10 cellular contexts compared by ENCODE assay signal in the genomic region with DNA sequence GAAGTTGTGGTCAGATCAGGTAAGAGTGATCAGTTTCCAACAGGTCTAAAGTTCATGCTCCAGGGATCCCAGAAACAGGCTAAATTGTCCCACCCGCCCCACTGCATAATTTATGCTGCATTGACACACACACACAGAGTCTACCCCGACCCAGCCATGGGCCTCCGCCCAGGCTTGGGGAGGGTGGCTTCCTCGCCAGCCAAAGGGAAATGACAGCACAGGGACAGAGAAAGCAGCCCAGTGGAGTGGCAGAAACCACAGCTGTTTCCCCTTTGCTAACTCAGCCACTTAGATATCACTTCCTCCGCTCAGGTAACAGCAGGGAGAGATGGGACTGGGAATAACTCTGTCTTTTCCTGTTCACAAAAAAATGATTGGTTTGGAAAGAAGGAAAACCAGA. TPM values are rescaled to one million over a fixed set of nuclear protein-coding genes. Genes with fewer than 3 reads are reported as not detected.
DNase-seq lines count a peak whose midpoint lies in the region; FAIRE-seq and TF ChIP-seq lines count a peak whose summit lies in the region.
"Had no signal": no experiment of that assay in that cellular context is flagged by ENCODE, and none has a peak within 500 bp of the region (broad histone marks: within the 10 kb centered on the region; RNA-seq: fewer than 3 reads in every experiment).

No MANE protein-coding gene starts in this region.

- H3K27me3 ChIP-seq in A673 (replicated peaks; ENCODE audit: insufficient read depth, low read depth, low read length, poor library complexity), result no peaks in the 10 kb centered on the region
- H3K27me3 ChIP-seq in stomach, result no peaks in the 10 kb centered on the region
- H3K27me3 ChIP-seq: cardiac muscle cell had no signal

- TF ChIP-seq EP300 in stomach (IDR thresholded peaks at IDR 0.05), result no peak

- H3K4me1 Mint-ChIP-seq in Calu3 (ENCODE audit: low read depth, unreplicated experiment), result no peaks in the 10 kb centered on the region

- peaks cover 53% of the 10 kb centered on the region for H3K27me3 Mint-ChIP-seq in Calu3 (ENCODE audit: unreplicated experiment)

- peaks cover 6% of the 10 kb centered on the region for H3K36me3 ChIP-seq in A673 (ENCODE audit: insufficient read depth, low read length, poor library complexity, severe bottlenecking)
- H3K36me3 ChIP-seq in HEK293 (ENCODE audit: control insufficient read depth in 2 of 2, insufficient read depth in 1 of 2, low read length in 2 of 2), result no peaks in the 10 kb centered on the region
- H3K36me3 ChIP-seq in stomach, result no peaks in the 10 kb centered on the region
- H3K36me3 ChIP-seq: cardiac muscle cell, neutrophil had no signal

- no peaks in the 10 kb centered on the region for H3K9me3 ChIP-seq in A673 (ENCODE audit: low read depth, low read length, poor library complexity, severe bottlenecking)
- no peaks in the 10 kb centered on the region for H3K9me3 ChIP-seq in HEK293 (ENCODE audit: control insufficient read depth, insufficient read depth, low read depth, low read length)
- no peaks in the 10 kb centered on the region for H3K9me3 ChIP-seq in stomach
- H3K9me3 ChIP-seq: neutrophil had no signal

- 49 to 77% (median 65%) methylated on average over 5 of the region's 5 CpGs for WGBS in stomach, 5 donors

- no peak overlapping the region for H3K4me3 Mint-ChIP-seq in Calu3 (ENCODE audit: low read depth, unreplicated experiment)

- intact Hi-C loops in A673 (cut with micrococcal nuclease; ENCODE audit: unreplicated experiment) (no loop called here), Calu3 (cut with micrococcal nuclease; ENCODE audit: unreplicated experiment) (no loop called here), stomach (cut with DNase I; ENCODE audit: low total_unique reads) (no loop called here)

- TF ChIP-seq POLR2A in stomach (IDR thresholded peaks at IDR 0.05) (no peak), H54 (IDR thresholded peaks at IDR 0.05; ENCODE audit: low read depth, low read length) (no peak)

- no peak for DNase-seq in A673 (ENCODE audit: low spot score)
- peak; percentile 12 to 17 for DNase-seq in activated CD4-positive, alpha-beta T cell treated with anti-CD3 and anti-CD28 coated beads, Interleukin-2, amount 50 U/mL, for 4 hours
- no peak for DNase-seq in C1 segment of cervical spinal cord (lab: John Stamatoyannopoulos, UW)
- DNase-seq in Calu3, result no peak
- DNase-seq in stomach, result no peak
- DNase-seq in H54 (ENCODE audit: insufficient read length, low spot score), result no peak

- no peaks in the 10 kb centered on the region for H3K9me3 Mint-ChIP-seq in Calu3 (ENCODE audit: low read depth, unreplicated experiment)

- H3K27ac Mint-ChIP-seq in Calu3 (ENCODE audit: unreplicated experiment), result no peak overlapping the region

- peaks cover 43% of the 10 kb centered on the region for H3K4me1 ChIP-seq in A673 (ENCODE audit: insufficient read depth, low read length, poor library complexity, severe bottlenecking)
- H3K4me1 ChIP-seq in HEK293 (ENCODE audit: control insufficient read depth, insufficient read depth, low read length), result no peaks in the 10 kb centered on the region
- peaks cover 35 to 65% (median 47%) of the 10 kb centered on the region in 4 donors for H3K4me1 ChIP-seq in stomach

- BruUV-seq in A673 (replicated peaks; lab: Mats Ljungman, UMichigan) (no TSS peak), Calu3 (replicated peaks; lab: Mats Ljungman, UMichigan) (no TSS peak)

- peak; percentile 96 for FAIRE-seq in islet of Langerhans (lab: Jason Lieb, UNC)
- no peak for FAIRE-seq in H54 (lab: Jason Lieb, UNC)

- H3K27ac ChIP-seq in A673 (ENCODE audit: low read depth, low read length, poor library complexity, severe bottlenecking) (peak overlapping the region; percentile 52), HEK293 (ENCODE audit: extremely low read depth, low read depth, low read length) (no peak overlapping the region), stomach (no peak overlapping the region)
- H3K27ac ChIP-seq: cardiac muscle cell, neutrophil had no signal

- TF ChIP-seq CTCF in A673 (conservative IDR thresholded peaks at IDR 0.05; ENCODE audit: low read depth, low read length) (no peak), HEK293 (tag by site-specific recombination; IDR thresholded peaks at IDR 0.05) (no peak), Calu3 (IDR thresholded peaks at IDR 0.05; ENCODE audit: unreplicated experiment) (no peak), stomach (IDR thresholded peaks at IDR 0.05) (no peak)

- CTCF ChIA-PET in A673 (lab: Charles Lee) (no interaction called here), HEK293 (lab: Yijun Ruan, JAX) (interaction anchor here (0.7 to 2.0 kb wide), 3 partner anchors 18 to 159 kb away, joined by 3 to 8 read pairs (median 5); no protein-coding TSS in a partner anchor), Calu3 (lab: Charles Lee) (no interaction called here)

- peaks cover 5% of the 10 kb centered on the region for H3K36me3 Mint-ChIP-seq in Calu3 (ENCODE audit: insufficient read depth, unreplicated experiment)

- POLR2A ChIA-PET in A673 (lab: Charles Lee; ENCODE audit: low non-redundant PET), result no interaction called here
- POLR2A ChIA-PET in HEK293 (lab: Yijun Ruan, JAX), result no interaction called here

- H3K4me3 ChIP-seq in A673 (ENCODE audit: low read depth, low read length, poor library complexity, severe bottlenecking) (no peak overlapping the region), HEK293 (ENCODE audit: low read depth, low read length) (no peak overlapping the region), stomach (no peak overlapping the region)
- H3K4me3 ChIP-seq: cardiac muscle cell had no signal

TF ChIP-seq in HEK293, 187 proteins besides CTCF, POLR2A, EP300 and RAD21:
- TF ChIP-seq ZNF514 (tag by site-specific recombination; IDR thresholded peaks at IDR 0.05), result no peak
- no peak for TF ChIP-seq ZNF664 (tag by site-specific recombination; IDR thresholded peaks at IDR 0.05)
- no peak for TF ChIP-seq ZNF155 (tag by site-specific recombination; IDR thresholded peaks at IDR 0.05)
- peak; percentile 34; the same call in 1 of the 2 replicates for TF ChIP-seq KLF1 (tag by site-specific recombination; IDR thresholded peaks at IDR 0.05)

RNA-seq across cellular contexts. Expression of a gene that starts 9.4 kb away (rescaled TPM):
- total RNA-seq in A673 (2021) (54.9 and 57.1 TPM in 2 replicates), Calu3 (2022) (7.5 TPM in 2 replicates), stomach (10 to 100 TPM; 15.2 to 51.6 (median 23.2) TPM)
- polyA plus RNA-seq in stomach, result 10 to 100 TPM; 12.8 to 42.6 (median 24.7) TPM

Comparison
In these comparisons a context has a peak if more than half of its experiments do, and no peak if none do; other contexts are left out.
1. DNase-seq: peak in activated CD4-positive, alpha-beta T cell treated with anti-CD3 and anti-CD28 coated beads, Interleukin-2, amount 50 U/mL, for 4 hours (2 of 2); none in A673 (single experiment), C1 segment of cervical spinal cord (0 of 14), Calu3 (single experiment), stomach (single experiment) and H54 (single experiment).